In the genomic region with DNA sequence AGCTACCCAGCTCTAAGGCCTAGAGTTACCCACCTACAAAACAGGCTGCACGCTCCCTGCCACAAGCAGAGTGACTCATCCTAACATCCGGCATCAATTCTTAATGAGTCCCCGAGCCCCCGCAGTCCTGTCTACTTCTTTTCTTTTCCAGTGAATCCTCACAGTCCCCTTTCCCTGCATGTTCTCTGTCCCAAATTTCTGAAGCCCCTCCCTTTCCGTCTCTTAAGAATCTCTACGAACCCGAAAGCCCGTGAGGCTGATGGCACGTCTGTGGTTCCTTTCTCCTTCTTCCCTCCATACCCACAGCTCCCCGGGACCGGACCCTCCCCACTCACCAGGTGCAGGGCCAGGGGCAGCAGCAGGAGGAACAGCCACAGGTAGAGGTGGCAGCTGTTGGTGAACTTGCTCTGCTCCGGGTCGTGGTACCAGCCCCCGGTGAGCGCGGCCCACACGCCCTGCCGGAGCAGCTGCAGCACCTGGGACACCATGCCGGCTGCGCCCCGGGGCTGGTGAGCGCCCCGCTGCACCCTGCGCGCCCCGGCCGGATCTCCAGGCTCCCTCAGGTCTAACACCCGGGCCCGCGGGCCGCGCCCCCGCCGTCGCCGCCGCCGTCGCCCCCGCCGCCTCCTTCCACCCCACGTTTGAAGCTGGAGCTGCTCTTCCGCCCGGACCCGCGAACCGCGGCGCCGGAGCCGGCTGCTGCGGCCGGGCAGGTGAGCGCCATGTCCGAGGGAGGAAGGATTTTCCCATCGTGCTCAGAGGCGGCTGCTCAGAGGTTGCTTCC, we compare ENCODE assay signal across 8 cellular contexts. TPM values are rescaled to one million over a fixed set of nuclear protein-coding genes. Genes with fewer than 3 reads are reported as not detected.
DNase-seq lines count a peak whose midpoint lies in the region; ATAC-seq and TF ChIP-seq lines count a peak whose summit lies in the region.

A gene with protein sequence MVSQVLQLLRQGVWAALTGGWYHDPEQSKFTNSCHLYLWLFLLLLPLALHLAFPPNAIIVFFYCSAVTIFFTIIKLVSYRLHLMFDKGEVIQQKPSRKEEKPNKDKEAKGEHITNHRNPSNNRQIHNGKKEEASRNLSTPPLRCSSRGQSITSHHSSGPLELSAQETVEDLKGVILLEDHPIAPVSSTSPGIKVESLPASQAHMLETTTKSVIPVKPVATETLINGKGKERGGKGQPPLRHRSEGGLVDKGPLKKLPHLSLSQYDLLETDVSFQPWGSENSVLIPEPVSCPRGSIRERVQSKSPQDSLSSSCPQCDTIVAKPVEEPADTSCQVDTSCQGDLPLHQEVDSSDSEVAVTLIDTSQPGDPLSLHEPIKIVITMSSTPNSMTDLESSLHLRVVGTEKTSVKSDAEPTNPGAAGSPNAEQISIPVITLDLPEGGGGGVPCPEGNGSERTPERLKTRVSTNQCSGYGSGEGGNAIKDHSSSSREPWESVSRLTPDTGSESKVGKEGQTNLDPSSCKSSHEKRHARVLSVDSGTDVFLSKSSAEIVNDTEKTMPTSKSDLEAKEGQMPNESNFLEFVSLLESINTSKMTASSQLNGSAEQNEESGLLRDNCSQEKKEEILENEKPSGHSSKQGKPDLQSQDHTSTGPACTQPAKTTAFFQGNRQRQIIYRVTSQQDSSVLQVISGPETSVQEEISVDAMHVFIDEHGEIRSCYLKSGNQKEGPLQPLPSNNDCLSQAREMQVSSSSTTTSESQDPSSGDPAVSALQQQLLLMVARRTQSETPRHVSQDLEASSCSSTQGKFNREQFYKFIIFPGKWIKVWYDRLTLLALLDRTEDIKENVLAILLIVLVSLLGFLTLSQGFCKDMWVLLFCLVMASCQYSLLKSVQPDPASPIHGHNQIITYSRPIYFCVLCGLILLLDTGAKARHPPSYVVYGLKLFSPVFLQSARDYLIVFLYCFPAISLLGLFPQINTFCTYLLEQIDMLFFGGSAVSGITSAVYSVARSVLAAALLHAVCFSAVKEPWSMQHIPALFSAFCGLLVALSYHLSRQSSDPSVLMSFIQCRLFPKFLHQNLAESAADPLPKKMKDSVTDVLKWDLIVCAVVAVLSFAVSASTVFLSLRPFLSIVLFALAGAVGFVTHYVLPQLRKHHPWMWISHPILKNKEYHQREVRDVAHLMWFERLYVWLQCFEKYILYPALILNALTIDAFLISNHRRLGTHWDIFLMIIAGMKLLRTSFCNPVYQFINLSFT (N-terminal part only) (minus strand): TSS at position 735 of the 784 bp plus-strand sequence. CDS start 247 bp downstream, at position 488.

- no peak for TF ChIP-seq CTCF in brain (conservative IDR thresholded peaks at IDR 0.05)

- H3K4me1 Mint-ChIP-seq in brain (peaks cover 43% of the 10 kb centered on the region), immature natural killer cell (peaks cover 16 to 19% of the 10 kb centered on the region in 2 donors)

- peak; percentile 96 for ATAC-seq in HG02642 (IDR thresholded peaks at IDR 0.05; ENCODE audit: poor library complexity, unreplicated experiment)

- DNase-seq in NCI-H1105 treated with DMSO at 0.1 percent for 48 hours (lab: John Stamatoyannopoulos, UW) (peak; percentile 65), T-helper 9 cell (peak; percentile 48), immature natural killer cell (peak; percentile 31 to 58 (median 54)), globus pallidus (ENCODE audit: low spot score) (no peak)
- peak; percentile 44 to 70 for DNase-seq in stimulated activated CD4-positive, alpha-beta T cell treated with anti-CD3 and anti-CD28 coated beads, Interleukin-12 subunit alpha, Interleukin-12 subunit beta, amount 100 ng/mL, for 24 hours (ENCODE audit: low read depth in 2 of 2)

- peak within 1 kb of the TSS in 4 of 5 experiments; percentile 87 to 92 (median 90) for H3K4me3 Mint-ChIP-seq in brain
- H3K4me3 Mint-ChIP-seq in immature natural killer cell = peak within 1 kb of the TSS; percentile 85 to 92 (median 87)

- no peaks in the 10 kb centered on the region for H3K9me3 Mint-ChIP-seq in brain
- no peaks in the 10 kb centered on the region for H3K9me3 Mint-ChIP-seq in immature natural killer cell

- no peaks in the 10 kb centered on the region for H3K36me3 Mint-ChIP-seq in brain
- H3K36me3 Mint-ChIP-seq in immature natural killer cell = no peaks in the 10 kb centered on the region

- H3K27me3 Mint-ChIP-seq in brain (peaks cover 7% of the 10 kb centered on the region), immature natural killer cell (ENCODE audit: low read depth in 3 of 3) (peaks cover 0 to 2% (median 2%) of the 10 kb centered on the region in 3 donors)

- H3K27ac Mint-ChIP-seq in brain (peak within 1 kb of the TSS; percentile 21 to 93 (median 79)), immature natural killer cell (peak within 1 kb of the TSS; percentile 38 to 91 (median 84))

- peak; percentile 68 for TF ChIP-seq POLR2A in GM15510 (IDR thresholded peaks at IDR 0.05; ENCODE audit: borderline replicate concordance, extremely low read depth, insufficient read length)

RNA-seq across cellular contexts. Expression of the gene that starts here (rescaled TPM):
- polyA plus RNA-seq in brain (ENCODE audit: insufficient read depth, low read depth, low replicate concordance) = 20.0 TPM
- polyA plus RNA-seq in immature natural killer cell = 1 to 10 TPM in 2 of 3 donors, not detected in 1; 1.1 to 2.6 TPM
